In the genomic region with DNA sequence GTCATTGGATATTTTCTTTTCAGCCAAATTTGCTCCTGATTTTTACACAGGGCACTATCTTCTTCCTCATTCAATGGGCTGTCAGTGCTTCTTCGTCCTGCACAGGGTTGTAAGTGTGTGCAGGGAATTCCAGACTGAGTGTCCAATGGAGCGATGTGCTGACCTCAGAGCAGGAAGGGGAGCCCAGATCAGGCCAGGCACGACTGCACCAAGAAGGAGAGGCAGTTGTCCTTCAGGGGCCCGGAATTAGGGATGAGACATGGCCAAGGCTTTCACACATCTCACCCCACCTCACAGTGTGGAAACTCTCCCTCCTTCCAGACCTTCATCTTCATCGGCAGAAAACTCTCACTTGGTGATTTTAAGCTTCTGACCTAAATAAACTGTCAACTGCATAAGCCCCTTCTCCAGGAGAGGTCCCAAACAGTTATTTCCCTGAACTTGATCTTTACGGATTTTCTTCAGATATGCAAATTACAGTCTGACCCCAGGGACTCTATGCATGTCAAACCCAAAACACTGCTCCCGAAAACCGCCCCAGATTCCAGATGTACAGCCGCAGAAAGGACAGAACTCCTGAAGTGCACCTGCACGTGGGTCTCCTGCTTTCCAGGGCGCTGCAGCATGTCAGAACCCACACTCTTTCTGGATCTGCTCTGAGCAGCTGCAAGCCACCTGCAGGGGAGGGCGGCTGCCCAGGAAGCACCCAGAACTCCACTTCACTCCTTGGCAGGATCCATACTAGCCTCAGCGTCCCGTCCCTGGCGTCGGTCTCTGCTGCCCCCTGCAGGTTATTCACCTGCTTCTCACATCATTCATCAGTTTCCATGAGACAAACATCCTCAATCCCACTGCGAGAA, we compare ENCODE assay signal across 1 cellular context.
TF ChIP-seq lines count a peak whose summit lies in the region.

No MANE protein-coding gene starts in this region.

TF ChIP-seq in GM12878, 131 proteins besides CTCF, POLR2A, EP300 and RAD21 (continued from another document and continues in another):
- TF ChIP-seq, protein P1, sequence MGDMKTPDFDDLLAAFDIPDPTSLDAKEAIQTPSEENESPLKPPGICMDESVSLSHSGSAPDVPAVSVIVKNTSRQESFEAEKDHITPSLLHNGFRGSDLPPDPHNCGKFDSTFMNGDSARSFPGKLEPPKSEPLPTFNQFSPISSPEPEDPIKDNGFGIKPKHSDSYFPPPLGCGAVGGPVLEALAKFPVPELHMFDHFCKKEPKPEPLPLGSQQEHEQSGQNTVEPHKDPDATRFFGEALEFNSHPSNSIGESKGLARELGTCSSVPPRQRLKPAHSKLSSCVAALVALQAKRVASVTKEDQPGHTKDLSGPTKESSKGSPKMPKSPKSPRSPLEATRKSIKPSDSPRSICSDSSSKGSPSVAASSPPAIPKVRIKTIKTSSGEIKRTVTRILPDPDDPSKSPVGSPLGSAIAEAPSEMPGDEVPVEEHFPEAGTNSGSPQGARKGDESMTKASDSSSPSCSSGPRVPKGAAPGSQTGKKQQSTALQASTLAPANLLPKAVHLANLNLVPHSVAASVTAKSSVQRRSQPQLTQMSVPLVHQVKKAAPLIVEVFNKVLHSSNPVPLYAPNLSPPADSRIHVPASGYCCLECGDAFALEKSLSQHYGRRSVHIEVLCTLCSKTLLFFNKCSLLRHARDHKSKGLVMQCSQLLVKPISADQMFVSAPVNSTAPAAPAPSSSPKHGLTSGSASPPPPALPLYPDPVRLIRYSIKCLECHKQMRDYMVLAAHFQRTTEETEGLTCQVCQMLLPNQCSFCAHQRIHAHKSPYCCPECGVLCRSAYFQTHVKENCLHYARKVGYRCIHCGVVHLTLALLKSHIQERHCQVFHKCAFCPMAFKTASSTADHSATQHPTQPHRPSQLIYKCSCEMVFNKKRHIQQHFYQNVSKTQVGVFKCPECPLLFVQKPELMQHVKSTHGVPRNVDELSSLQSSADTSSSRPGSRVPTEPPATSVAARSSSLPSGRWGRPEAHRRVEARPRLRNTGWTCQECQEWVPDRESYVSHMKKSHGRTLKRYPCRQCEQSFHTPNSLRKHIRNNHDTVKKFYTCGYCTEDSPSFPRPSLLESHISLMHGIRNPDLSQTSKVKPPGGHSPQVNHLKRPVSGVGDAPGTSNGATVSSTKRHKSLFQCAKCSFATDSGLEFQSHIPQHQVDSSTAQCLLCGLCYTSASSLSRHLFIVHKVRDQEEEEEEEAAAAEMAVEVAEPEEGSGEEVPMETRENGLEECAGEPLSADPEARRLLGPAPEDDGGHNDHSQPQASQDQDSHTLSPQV (IDR thresholded peaks at IDR 0.05) = no peak
- TF ChIP-seq ZZZ3 (IDR thresholded peaks at IDR 0.05; ENCODE audit: control insufficient read depth, insufficient read length, low read depth) = no peak
- TF ChIP-seq MXI1 (IDR thresholded peaks at IDR 0.05; ENCODE audit: low read depth, low read length) = no peak
- TF ChIP-seq, protein P2, sequence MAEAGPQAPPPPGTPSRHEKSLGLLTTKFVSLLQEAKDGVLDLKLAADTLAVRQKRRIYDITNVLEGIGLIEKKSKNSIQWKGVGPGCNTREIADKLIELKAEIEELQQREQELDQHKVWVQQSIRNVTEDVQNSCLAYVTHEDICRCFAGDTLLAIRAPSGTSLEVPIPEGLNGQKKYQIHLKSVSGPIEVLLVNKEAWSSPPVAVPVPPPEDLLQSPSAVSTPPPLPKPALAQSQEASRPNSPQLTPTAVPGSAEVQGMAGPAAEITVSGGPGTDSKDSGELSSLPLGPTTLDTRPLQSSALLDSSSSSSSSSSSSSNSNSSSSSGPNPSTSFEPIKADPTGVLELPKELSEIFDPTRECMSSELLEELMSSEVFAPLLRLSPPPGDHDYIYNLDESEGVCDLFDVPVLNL (IDR thresholded peaks at IDR 0.05; ENCODE audit: low read depth, low read length) = no peak
- no peak for TF ChIP-seq SP1 (IDR thresholded peaks at IDR 0.05; ENCODE audit: low read depth, low read length)
- TF ChIP-seq RBBP5 (conservative IDR thresholded peaks at IDR 0.05) = no peak
- no peak for TF ChIP-seq BCL11A (IDR thresholded peaks at IDR 0.05; ENCODE audit: low read depth, low read length)
- TF ChIP-seq ZNF24 (IDR thresholded peaks at IDR 0.05) = no peak
- no peak for TF ChIP-seq ETV6 (conservative IDR thresholded peaks at IDR 0.05 in 1 of 2, IDR thresholded peaks at IDR 0.05 in 1 of 2; ENCODE audit: borderline replicate concordance in 1 of 2, low read depth in 1 of 2)
- TF ChIP-seq, protein P3, sequence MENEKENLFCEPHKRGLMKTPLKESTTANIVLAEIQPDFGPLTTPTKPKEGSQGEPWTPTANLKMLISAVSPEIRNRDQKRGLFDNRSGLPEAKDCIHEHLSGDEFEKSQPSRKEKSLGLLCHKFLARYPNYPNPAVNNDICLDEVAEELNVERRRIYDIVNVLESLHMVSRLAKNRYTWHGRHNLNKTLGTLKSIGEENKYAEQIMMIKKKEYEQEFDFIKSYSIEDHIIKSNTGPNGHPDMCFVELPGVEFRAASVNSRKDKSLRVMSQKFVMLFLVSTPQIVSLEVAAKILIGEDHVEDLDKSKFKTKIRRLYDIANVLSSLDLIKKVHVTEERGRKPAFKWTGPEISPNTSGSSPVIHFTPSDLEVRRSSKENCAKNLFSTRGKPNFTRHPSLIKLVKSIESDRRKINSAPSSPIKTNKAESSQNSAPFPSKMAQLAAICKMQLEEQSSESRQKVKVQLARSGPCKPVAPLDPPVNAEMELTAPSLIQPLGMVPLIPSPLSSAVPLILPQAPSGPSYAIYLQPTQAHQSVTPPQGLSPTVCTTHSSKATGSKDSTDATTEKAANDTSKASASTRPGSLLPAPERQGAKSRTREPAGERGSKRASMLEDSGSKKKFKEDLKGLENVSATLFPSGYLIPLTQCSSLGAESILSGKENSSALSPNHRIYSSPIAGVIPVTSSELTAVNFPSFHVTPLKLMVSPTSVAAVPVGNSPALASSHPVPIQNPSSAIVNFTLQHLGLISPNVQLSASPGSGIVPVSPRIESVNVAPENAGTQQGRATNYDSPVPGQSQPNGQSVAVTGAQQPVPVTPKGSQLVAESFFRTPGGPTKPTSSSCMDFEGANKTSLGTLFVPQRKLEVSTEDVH (IDR thresholded peaks at IDR 0.05; ENCODE audit: low read depth, partially characterized antibody) = no peak
- no peak for TF ChIP-seq MYB (IDR thresholded peaks at IDR 0.05; ENCODE audit: borderline replicate concordance, low read depth, low read length)
- TF ChIP-seq SREBF2 (IDR thresholded peaks at IDR 0.05; ENCODE audit: low read length) = no peak
- TF ChIP-seq NBN (IDR thresholded peaks at IDR 0.05) = no peak
- TF ChIP-seq KAT2A (conservative IDR thresholded peaks at IDR 0.05; ENCODE audit: control insufficient read depth, low read depth, low read length) = no peak
- no peak for TF ChIP-seq SUPT20H (IDR thresholded peaks at IDR 0.05; ENCODE audit: borderline replicate concordance, control insufficient read depth, low read depth, low read length)
- TF ChIP-seq TAF1 (IDR thresholded peaks at IDR 0.05; ENCODE audit: borderline replicate concordance, low read depth, low read length) = no peak
- TF ChIP-seq, protein P4, sequence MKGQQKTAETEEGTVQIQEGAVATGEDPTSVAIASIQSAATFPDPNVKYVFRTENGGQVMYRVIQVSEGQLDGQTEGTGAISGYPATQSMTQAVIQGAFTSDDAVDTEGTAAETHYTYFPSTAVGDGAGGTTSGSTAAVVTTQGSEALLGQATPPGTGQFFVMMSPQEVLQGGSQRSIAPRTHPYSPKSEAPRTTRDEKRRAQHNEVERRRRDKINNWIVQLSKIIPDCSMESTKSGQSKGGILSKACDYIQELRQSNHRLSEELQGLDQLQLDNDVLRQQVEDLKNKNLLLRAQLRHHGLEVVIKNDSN (IDR thresholded peaks at IDR 0.05; ENCODE audit: borderline replicate concordance, extremely low read length, insufficient read depth, low read depth, low read length) = no peak
- TF ChIP-seq BMI1 (IDR thresholded peaks at IDR 0.05; ENCODE audit: borderline replicate concordance) = no peak
- TF ChIP-seq SREBF1 (IDR thresholded peaks at IDR 0.05; ENCODE audit: low read length) = no peak
- no peak for TF ChIP-seq CBFB (IDR thresholded peaks at IDR 0.05; ENCODE audit: low read depth)
- no peak for TF ChIP-seq SUZ12 (IDR thresholded peaks at IDR 0.05; ENCODE audit: unreplicated experiment)
- TF ChIP-seq ZSCAN29 (IDR thresholded peaks at IDR 0.05) = no peak
- no peak for TF ChIP-seq ZNF622 (IDR thresholded peaks at IDR 0.05)
- peak; percentile 41 to 59 for TF ChIP-seq IKZF2 (IDR thresholded peaks at IDR 0.05)
- no peak for TF ChIP-seq MYC (IDR thresholded peaks at IDR 0.05; ENCODE audit: insufficient read depth, insufficient read length, insufficient replicate concordance, low read length, severe bottlenecking)
- TF ChIP-seq EED (IDR thresholded peaks at IDR 0.05; ENCODE audit: low read depth) = peak; percentile 70
- no peak for TF ChIP-seq ESRRA (IDR thresholded peaks at IDR 0.05; ENCODE audit: low read length)
- TF ChIP-seq, protein P5, sequence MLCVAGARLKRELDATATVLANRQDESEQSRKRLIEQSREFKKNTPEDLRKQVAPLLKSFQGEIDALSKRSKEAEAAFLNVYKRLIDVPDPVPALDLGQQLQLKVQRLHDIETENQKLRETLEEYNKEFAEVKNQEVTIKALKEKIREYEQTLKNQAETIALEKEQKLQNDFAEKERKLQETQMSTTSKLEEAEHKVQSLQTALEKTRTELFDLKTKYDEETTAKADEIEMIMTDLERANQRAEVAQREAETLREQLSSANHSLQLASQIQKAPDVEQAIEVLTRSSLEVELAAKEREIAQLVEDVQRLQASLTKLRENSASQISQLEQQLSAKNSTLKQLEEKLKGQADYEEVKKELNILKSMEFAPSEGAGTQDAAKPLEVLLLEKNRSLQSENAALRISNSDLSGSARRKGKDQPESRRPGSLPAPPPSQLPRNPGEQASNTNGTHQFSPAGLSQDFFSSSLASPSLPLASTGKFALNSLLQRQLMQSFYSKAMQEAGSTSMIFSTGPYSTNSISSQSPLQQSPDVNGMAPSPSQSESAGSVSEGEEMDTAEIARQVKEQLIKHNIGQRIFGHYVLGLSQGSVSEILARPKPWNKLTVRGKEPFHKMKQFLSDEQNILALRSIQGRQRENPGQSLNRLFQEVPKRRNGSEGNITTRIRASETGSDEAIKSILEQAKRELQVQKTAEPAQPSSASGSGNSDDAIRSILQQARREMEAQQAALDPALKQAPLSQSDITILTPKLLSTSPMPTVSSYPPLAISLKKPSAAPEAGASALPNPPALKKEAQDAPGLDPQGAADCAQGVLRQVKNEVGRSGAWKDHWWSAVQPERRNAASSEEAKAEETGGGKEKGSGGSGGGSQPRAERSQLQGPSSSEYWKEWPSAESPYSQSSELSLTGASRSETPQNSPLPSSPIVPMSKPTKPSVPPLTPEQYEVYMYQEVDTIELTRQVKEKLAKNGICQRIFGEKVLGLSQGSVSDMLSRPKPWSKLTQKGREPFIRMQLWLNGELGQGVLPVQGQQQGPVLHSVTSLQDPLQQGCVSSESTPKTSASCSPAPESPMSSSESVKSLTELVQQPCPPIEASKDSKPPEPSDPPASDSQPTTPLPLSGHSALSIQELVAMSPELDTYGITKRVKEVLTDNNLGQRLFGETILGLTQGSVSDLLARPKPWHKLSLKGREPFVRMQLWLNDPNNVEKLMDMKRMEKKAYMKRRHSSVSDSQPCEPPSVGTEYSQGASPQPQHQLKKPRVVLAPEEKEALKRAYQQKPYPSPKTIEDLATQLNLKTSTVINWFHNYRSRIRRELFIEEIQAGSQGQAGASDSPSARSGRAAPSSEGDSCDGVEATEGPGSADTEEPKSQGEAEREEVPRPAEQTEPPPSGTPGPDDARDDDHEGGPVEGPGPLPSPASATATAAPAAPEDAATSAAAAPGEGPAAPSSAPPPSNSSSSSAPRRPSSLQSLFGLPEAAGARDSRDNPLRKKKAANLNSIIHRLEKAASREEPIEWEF (IDR thresholded peaks at IDR 0.05; ENCODE audit: insufficient replicate concordance, low read depth, low read length) = no peak
- TF ChIP-seq, protein P6, sequence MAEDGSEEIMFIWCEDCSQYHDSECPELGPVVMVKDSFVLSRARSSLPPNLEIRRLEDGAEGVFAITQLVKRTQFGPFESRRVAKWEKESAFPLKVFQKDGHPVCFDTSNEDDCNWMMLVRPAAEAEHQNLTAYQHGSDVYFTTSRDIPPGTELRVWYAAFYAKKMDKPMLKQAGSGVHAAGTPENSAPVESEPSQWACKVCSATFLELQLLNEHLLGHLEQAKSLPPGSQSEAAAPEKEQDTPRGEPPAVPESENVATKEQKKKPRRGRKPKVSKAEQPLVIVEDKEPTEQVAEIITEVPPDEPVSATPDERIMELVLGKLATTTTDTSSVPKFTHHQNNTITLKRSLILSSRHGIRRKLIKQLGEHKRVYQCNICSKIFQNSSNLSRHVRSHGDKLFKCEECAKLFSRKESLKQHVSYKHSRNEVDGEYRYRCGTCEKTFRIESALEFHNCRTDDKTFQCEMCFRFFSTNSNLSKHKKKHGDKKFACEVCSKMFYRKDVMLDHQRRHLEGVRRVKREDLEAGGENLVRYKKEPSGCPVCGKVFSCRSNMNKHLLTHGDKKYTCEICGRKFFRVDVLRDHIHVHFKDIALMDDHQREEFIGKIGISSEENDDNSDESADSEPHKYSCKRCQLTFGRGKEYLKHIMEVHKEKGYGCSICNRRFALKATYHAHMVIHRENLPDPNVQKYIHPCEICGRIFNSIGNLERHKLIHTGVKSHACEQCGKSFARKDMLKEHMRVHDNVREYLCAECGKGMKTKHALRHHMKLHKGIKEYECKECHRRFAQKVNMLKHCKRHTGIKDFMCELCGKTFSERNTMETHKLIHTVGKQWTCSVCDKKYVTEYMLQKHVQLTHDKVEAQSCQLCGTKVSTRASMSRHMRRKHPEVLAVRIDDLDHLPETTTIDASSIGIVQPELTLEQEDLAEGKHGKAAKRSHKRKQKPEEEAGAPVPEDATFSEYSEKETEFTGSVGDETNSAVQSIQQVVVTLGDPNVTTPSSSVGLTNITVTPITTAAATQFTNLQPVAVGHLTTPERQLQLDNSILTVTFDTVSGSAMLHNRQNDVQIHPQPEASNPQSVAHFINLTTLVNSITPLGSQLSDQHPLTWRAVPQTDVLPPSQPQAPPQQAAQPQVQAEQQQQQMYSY (CRISPR knock-in tag; IDR thresholded peaks at IDR 0.05) = no peak
- 0 out of 2 replicates have a peak, but pooled peaks have one; percentile 28 for TF ChIP-seq CBX5 (IDR thresholded peaks at IDR 0.05; ENCODE audit: low read depth)
- no peak for TF ChIP-seq EZH2 (IDR thresholded peaks at IDR 0.05; ENCODE audit: borderline replicate concordance, control insufficient read depth, low read depth, low read length)
- no peak for TF ChIP-seq JUNB (IDR thresholded peaks at IDR 0.05)
- TF ChIP-seq, protein P7, sequence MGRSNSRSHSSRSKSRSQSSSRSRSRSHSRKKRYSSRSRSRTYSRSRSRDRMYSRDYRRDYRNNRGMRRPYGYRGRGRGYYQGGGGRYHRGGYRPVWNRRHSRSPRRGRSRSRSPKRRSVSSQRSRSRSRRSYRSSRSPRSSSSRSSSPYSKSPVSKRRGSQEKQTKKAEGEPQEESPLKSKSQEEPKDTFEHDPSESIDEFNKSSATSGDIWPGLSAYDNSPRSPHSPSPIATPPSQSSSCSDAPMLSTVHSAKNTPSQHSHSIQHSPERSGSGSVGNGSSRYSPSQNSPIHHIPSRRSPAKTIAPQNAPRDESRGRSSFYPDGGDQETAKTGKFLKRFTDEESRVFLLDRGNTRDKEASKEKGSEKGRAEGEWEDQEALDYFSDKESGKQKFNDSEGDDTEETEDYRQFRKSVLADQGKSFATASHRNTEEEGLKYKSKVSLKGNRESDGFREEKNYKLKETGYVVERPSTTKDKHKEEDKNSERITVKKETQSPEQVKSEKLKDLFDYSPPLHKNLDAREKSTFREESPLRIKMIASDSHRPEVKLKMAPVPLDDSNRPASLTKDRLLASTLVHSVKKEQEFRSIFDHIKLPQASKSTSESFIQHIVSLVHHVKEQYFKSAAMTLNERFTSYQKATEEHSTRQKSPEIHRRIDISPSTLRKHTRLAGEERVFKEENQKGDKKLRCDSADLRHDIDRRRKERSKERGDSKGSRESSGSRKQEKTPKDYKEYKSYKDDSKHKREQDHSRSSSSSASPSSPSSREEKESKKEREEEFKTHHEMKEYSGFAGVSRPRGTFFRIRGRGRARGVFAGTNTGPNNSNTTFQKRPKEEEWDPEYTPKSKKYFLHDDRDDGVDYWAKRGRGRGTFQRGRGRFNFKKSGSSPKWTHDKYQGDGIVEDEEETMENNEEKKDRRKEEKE (IDR thresholded peaks at IDR 0.05) = no peak
